ENCODE assay signal across 1 cellular context in the genomic region with DNA sequence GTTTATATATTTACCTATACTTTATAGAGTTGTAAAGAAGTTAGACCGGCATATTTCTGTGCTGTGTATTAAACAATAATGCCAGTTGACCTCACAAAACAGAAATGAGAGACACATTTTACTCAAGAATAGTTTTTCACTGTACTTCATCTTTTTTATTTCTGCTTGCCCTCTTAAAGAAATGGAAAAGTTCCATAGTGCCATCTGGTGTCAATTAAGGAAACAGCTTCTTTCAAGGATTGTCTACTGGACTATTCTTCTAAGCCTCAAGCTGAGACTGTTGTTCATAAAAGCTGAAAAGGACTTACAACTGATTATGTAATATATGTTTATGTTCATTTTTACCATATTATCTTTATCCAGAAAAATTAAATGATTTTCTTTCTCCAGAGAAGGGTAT.
TF ChIP-seq lines count a peak whose summit lies in the region.

No MANE protein-coding gene starts in this region.

TF ChIP-seq in SK-N-SH, 30 proteins besides CTCF, POLR2A, EP300 and RAD21 (continued from another document):
- TF ChIP-seq, protein P1, sequence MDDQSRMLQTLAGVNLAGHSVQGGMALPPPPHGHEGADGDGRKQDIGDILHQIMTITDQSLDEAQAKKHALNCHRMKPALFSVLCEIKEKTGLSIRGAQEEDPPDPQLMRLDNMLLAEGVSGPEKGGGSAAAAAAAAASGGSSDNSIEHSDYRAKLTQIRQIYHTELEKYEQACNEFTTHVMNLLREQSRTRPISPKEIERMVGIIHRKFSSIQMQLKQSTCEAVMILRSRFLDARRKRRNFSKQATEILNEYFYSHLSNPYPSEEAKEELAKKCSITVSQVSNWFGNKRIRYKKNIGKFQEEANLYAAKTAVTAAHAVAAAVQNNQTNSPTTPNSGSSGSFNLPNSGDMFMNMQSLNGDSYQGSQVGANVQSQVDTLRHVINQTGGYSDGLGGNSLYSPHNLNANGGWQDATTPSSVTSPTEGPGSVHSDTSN (IDR thresholded peaks at IDR 0.05) = no peak
- TF ChIP-seq, protein P2, sequence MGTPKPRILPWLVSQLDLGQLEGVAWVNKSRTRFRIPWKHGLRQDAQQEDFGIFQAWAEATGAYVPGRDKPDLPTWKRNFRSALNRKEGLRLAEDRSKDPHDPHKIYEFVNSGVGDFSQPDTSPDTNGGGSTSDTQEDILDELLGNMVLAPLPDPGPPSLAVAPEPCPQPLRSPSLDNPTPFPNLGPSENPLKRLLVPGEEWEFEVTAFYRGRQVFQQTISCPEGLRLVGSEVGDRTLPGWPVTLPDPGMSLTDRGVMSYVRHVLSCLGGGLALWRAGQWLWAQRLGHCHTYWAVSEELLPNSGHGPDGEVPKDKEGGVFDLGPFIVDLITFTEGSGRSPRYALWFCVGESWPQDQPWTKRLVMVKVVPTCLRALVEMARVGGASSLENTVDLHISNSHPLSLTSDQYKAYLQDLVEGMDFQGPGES (IDR thresholded peaks at IDR 0.05; ENCODE audit: low read depth, low read length) = no peak
- TF ChIP-seq TAF1 (IDR thresholded peaks at IDR 0.05; ENCODE audit: borderline replicate concordance, low read depth, low read length) (no peak), ELF1 (IDR thresholded peaks at IDR 0.05) (no peak), ZBTB33 (IDR thresholded peaks at IDR 0.05; ENCODE audit: borderline replicate concordance, low read depth) (no peak), FOSL2 (IDR thresholded peaks at IDR 0.05; ENCODE audit: borderline replicate concordance, low read depth) (no peak), FOXM1 (IDR thresholded peaks at IDR 0.05; ENCODE audit: low read depth) (no peak), RXRA (IDR thresholded peaks at IDR 0.05; ENCODE audit: borderline replicate concordance, low read depth) (no peak), MEF2A (IDR thresholded peaks at IDR 0.05; ENCODE audit: borderline replicate concordance, low read depth) (no peak), NFIC (IDR thresholded peaks at IDR 0.05; ENCODE audit: borderline replicate concordance) (no peak), SIN3A (IDR thresholded peaks at IDR 0.05; ENCODE audit: borderline replicate concordance, low read depth, low read length) (no peak), YY1 (IDR thresholded peaks at IDR 0.05; ENCODE audit: low read depth) (no peak), SMC3 (IDR thresholded peaks at IDR 0.05; ENCODE audit: low read depth, low read length) (no peak), CHD2 (IDR thresholded peaks at IDR 0.05; ENCODE audit: low read length, partially characterized antibody) (no peak)
- TF ChIP-seq, protein P3, sequence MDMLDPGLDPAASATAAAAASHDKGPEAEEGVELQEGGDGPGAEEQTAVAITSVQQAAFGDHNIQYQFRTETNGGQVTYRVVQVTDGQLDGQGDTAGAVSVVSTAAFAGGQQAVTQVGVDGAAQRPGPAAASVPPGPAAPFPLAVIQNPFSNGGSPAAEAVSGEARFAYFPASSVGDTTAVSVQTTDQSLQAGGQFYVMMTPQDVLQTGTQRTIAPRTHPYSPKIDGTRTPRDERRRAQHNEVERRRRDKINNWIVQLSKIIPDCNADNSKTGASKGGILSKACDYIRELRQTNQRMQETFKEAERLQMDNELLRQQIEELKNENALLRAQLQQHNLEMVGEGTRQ (IDR thresholded peaks at IDR 0.05; ENCODE audit: borderline replicate concordance, low read depth, low read length) = no peak
- TF ChIP-seq, protein P4, sequence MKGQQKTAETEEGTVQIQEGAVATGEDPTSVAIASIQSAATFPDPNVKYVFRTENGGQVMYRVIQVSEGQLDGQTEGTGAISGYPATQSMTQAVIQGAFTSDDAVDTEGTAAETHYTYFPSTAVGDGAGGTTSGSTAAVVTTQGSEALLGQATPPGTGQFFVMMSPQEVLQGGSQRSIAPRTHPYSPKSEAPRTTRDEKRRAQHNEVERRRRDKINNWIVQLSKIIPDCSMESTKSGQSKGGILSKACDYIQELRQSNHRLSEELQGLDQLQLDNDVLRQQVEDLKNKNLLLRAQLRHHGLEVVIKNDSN (IDR thresholded peaks at IDR 0.05; ENCODE audit: borderline replicate concordance, low read depth) = no peak
- TF ChIP-seq, protein P5, sequence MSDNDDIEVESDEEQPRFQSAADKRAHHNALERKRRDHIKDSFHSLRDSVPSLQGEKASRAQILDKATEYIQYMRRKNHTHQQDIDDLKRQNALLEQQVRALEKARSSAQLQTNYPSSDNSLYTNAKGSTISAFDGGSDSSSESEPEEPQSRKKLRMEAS (IDR thresholded peaks at IDR 0.05; ENCODE audit: low read depth) = no peak
